ENCODE assay signal across 4 cellular contexts in genomic region chr11:69812256-69812655, GRCh38. TPM values are rescaled to one million over a fixed set of nuclear protein-coding genes. Genes with fewer than 3 reads are reported as not detected.
"Had no signal": no experiment of that assay in that cellular context is flagged by ENCODE, and none has a peak within 500 bp of the region (broad histone marks: within the 10 kb centered on the region; RNA-seq: fewer than 3 reads in every experiment).

No MANE protein-coding gene starts in this region.

- DNase-seq: GDM1, GF-D8 had no signal

- ATAC-seq: GM12878 had no signal

- H3K4me3 ChIP-seq: GM12878 had no signal

RNA-seq across cellular contexts. Expression of gene FGF3, which starts 7.0 kb away (rescaled TPM):
- total RNA-seq: G401, GM12878 had no signal
- polyA plus RNA-seq: GM12878 had no signal

RNA-seq across cellular contexts. Expression of gene FGF4, which starts 37.1 kb away (rescaled TPM):
- total RNA-seq: G401, GM12878 had no signal
- polyA plus RNA-seq: GM12878 had no signal
